ENCODE assay signal across 8 cellular contexts in genomic region chr11:9758676-9759518, GRCh38.
A peak's percentile ranks its signal among the peaks of the same experiment; 100 is the strongest.
DNase-seq lines count a peak whose midpoint lies in the region; ATAC-seq and TF ChIP-seq lines count a peak whose summit lies in the region.

No MANE protein-coding gene starts in this region.

- TF ChIP-seq POLR2A in GM18505 (IDR thresholded peaks at IDR 0.05; ENCODE audit: borderline replicate concordance, extremely low read depth, insufficient read depth, insufficient read length): no peak
- no peak for TF ChIP-seq POLR2A in thyroid gland (IDR thresholded peaks at IDR 0.05)

- H3K27me3 Mint-ChIP-seq in nephron (ENCODE audit: low read depth): peaks cover 8% of the 10 kb centered on the region

- H3K27me3 ChIP-seq in AG04450 (ENCODE audit: control insufficient read depth, insufficient read depth, low read length): no peaks in the 10 kb centered on the region
- no peaks in the 10 kb centered on the region for H3K27me3 ChIP-seq in thyroid gland

- no peaks in the 10 kb centered on the region for H3K36me3 ChIP-seq in thyroid gland

- DNase-seq in AG04450 (ENCODE audit: low read depth, low spot score) (no peak), OCI-M1 (lab: John Stamatoyannopoulos, UW) (peak; percentile 83), fibroblast of pulmonary artery (ENCODE audit: low read depth) (peak; percentile 67), thyroid gland (peak; percentile 72 to 76)
- peak; percentile 34 for DNase-seq in activated effector memory CD4-positive, alpha-beta T cell treated with Interleukin-2 at 50 U/mL for 16 hours

- H3K4me1 ChIP-seq in thyroid gland: peaks cover 20 to 59% of the 10 kb centered on the region in 2 donors

- POLR2A ChIA-PET in AG04450 (lab: Yijun Ruan, JAX): interaction anchor here (0.5 to 3.7 kb wide), 20 partner anchors 16 to 608 kb away, joined by 3 to 65 read pairs (median 7); partner anchors contain the start of genes ADM, WEE1 and ZNF143

- H3K4me3 ChIP-seq in AG04450 (ENCODE audit: low read depth, low read length) (peak overlapping the region; percentile 45), fibroblast of pulmonary artery (replicated peaks; ENCODE audit: low read depth, low read length) (peak overlapping the region; percentile 57), thyroid gland (replicated peaks in 1 of 3) (peak overlapping the region; percentile 25 to 85 (median 54))

- no peaks in the 10 kb centered on the region for H3K36me3 Mint-ChIP-seq in nephron (ENCODE audit: low read depth)

- intact Hi-C loops in thyroid gland (cut with DNase I): loop anchor here (5.0 to 10.0 kb wide), 3 partner anchors 213 to 563 kb away; no protein-coding TSS in a partner anchor

- 41 to 43% methylated on average over 24 to 34 of the region's 49 CpGs for WGBS in thyroid gland, 2 donors

- peak; percentile 26 for ATAC-seq in GM18505 (IDR thresholded peaks at IDR 0.05; ENCODE audit: unreplicated experiment)
- peak; percentile 32 for ATAC-seq in HG03196 (IDR thresholded peaks at IDR 0.05; ENCODE audit: unreplicated experiment)

- no peaks in the 10 kb centered on the region for H3K9me3 Mint-ChIP-seq in nephron

- peak; percentile 34 for TF ChIP-seq CTCF in AG04450 (IDR thresholded peaks at IDR 0.05; ENCODE audit: low read depth, low read length)
- peak; percentile 17 for TF ChIP-seq CTCF in fibroblast of pulmonary artery (IDR thresholded peaks at IDR 0.05; ENCODE audit: low read length, missing control alignments)
- no peak for TF ChIP-seq CTCF in nephron (IDR thresholded peaks at IDR 0.05; ENCODE audit: unreplicated experiment in 3 of 3)
- no peak for TF ChIP-seq CTCF in thyroid gland (IDR thresholded peaks at IDR 0.05)

- H3K4me3 Mint-ChIP-seq in nephron: peak overlapping the region; percentile 78 to 85 (median 83)

- H3K4me1 Mint-ChIP-seq in nephron: peaks cover 47% of the 10 kb centered on the region

- CTCF ChIA-PET in AG04450 (lab: Charles Lee): interaction anchor here (0.6 to 4.3 kb wide), 26 partner anchors 9 to 565 kb away, joined by 3 to 36 read pairs (median 3); no protein-coding TSS in a partner anchor

- peak overlapping the region; percentile 70 to 98 (median 93) for H3K27ac Mint-ChIP-seq in nephron

- no peaks in the 10 kb centered on the region for H3K9me3 ChIP-seq in AG04450 (ENCODE audit: control insufficient read depth, insufficient read depth, low read length)
- no peaks in the 10 kb centered on the region for H3K9me3 ChIP-seq in thyroid gland

- H3K27ac ChIP-seq in AG04450 (ENCODE audit: low read depth, low read length) (peak overlapping the region; percentile 95), thyroid gland (peak overlapping the region; percentile 66 to 83 (median 81))

Comparison
In these comparisons a context has a peak if more than half of its experiments do, and no peak if none do; other contexts are left out.
1. CTCF ChIP-seq: peak in AG04450 (single experiment) and fibroblast of pulmonary artery (single experiment); none in nephron (0 of 3) and thyroid gland (0 of 6).
2. Peak in every context shown above with its lines, with median percentiles within 50 percentile points of each other: H3K4me3 ChIP-seq.